ENCODE assay signal across 9 cellular contexts in genomic region chr6:157107915-157108651, GRCh38.
DNase-seq lines count a peak whose midpoint lies in the region; ATAC-seq and TF ChIP-seq lines count a peak whose summit lies in the region.
"Had no signal": no experiment of that assay in that cellular context is flagged by ENCODE, and none has a peak within 500 bp of the region (broad histone marks: within the 10 kb centered on the region; RNA-seq: fewer than 3 reads in every experiment).

No MANE protein-coding gene starts in this region.

- CTCF ChIA-PET in Panc1 (lab: Charles Lee), result interaction anchor here (0.6 kb wide), 1 partner anchor 34 kb away, joined by 3 read pairs; no protein-coding TSS in a partner anchor

- ATAC-seq in Panc1, result peak; percentile 64; the same call in 1 of the 2 replicates
- peak; percentile 81 for ATAC-seq in omental fat pad (ENCODE audit: low FRiP score)
- no peak for ATAC-seq in HG03354 (IDR thresholded peaks at IDR 0.05; ENCODE audit: poor library complexity, severe bottlenecking, unreplicated experiment)
- no peak for ATAC-seq in GM19351 (IDR thresholded peaks at IDR 0.05; ENCODE audit: unreplicated experiment)
- ATAC-seq: HCT116 had no signal

- no peak for TF ChIP-seq CTCF in Panc1 (IDR thresholded peaks at IDR 0.05)
- no peak for TF ChIP-seq CTCF in omental fat pad (IDR thresholded peaks at IDR 0.05)
- TF ChIP-seq CTCF in prostate gland (IDR thresholded peaks at IDR 0.05), result no peak

- H3K36me3 ChIP-seq in Panc1 (ENCODE audit: control insufficient read depth, insufficient read depth, low read length) (no peaks in the 10 kb centered on the region; the same call in 1 of the 2 replicates), prostate gland (no peaks in the 10 kb centered on the region)

- in situ Hi-C loops in Panc1 (cut with HindIII; ENCODE audit: low pct_unique_long_range_greater_than_20kb, low sequenced_read_pairs), result no loop called here

- 42% methylated on average over 6 of the region's 6 CpGs for WGBS in prostate gland

- DNase-seq in Daoy (ENCODE audit: low read depth) (peak; percentile 87), Panc1 (ENCODE audit: low read depth, low spot score) (peak; percentile 54), epidermal melanocyte (ENCODE audit: insufficient read length, low spot score) (peak; percentile 75), omental fat pad (ENCODE audit: low spot score) (no peak), ureter (ENCODE audit: low spot score) (no peak), prostate gland (ENCODE audit: low spot score) (no peak)

- no peak for TF ChIP-seq POLR2A in prostate gland (IDR thresholded peaks at IDR 0.05)

- H3K9me3 ChIP-seq in Panc1 (ENCODE audit: control insufficient read depth, insufficient read depth, low read depth, low read length), result no peaks in the 10 kb centered on the region
- no peaks in the 10 kb centered on the region for H3K9me3 ChIP-seq in prostate gland

- H3K4me3 ChIP-seq in Panc1 (ENCODE audit: low read depth in 2 of 2, low read length in 2 of 2) (no peak overlapping the region), prostate gland (no peak overlapping the region)

- H3K4me1 ChIP-seq in Panc1 (ENCODE audit: control insufficient read depth, insufficient read depth, low read length) (peaks cover 10% of the 10 kb centered on the region), prostate gland (replicated peaks) (no peaks in the 10 kb centered on the region)

- no TSS peak for BruUV-seq in Panc1 (replicated peaks; lab: Mats Ljungman, UMichigan)

- no peaks in the 10 kb centered on the region for H3K27me3 ChIP-seq in Panc1 (ENCODE audit: control insufficient read depth, insufficient read depth, low read length)
- H3K27me3 ChIP-seq in prostate gland (replicated peaks; ENCODE audit: insufficient read depth), result no peaks in the 10 kb centered on the region

- POLR2A ChIA-PET in Panc1 (lab: Charles Lee), result no interaction called here

- no peak overlapping the region; the same call in 1 of the 2 replicates for H3K27ac ChIP-seq in Panc1 (ENCODE audit: low read length)
- no peak overlapping the region for H3K27ac ChIP-seq in prostate gland

- intact Hi-C loops in Panc1 (cut with micrococcal nuclease; ENCODE audit: unreplicated experiment), result no loop called here
- intact Hi-C loops in prostate gland (cut with DNase I), result no loop called here

Comparison
In these comparisons a context has a peak if more than half of its experiments do, and no peak if none do; other contexts are left out.
1. DNase-seq: peak in Daoy (single experiment), Panc1 (single experiment) and epidermal melanocyte (single experiment); none in omental fat pad (single experiment), ureter (single experiment) and prostate gland (single experiment).
2. ATAC-seq: peak in Panc1 (single experiment) and omental fat pad (single experiment); none in HG03354 (single experiment) and GM19351 (single experiment).